Comparison of ENCODE assay signal across 16 cellular contexts in the genomic region with DNA sequence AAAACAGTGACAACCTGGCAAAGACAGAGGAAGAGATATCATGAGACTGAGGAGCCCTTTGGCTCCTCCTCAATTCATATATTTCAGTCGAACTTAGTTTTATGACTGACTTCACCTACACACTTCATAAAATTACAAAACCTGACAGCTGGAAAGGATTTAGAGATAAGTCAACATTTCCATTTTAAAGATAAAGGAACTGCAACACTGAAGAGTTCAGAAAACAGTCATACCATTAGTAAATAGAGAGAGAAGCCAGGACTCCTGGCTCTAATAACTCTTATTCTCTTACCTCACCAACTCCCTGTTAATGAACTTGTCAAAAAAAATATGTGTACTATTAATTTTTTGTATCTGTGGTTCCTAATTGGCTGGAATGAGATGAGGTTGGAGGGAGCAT.
DNase-seq lines count a peak whose midpoint lies in the region; TF ChIP-seq lines count a peak whose summit lies in the region.
"Had no signal": no experiment of that assay in that cellular context is flagged by ENCODE, and none has a peak within 500 bp of the region (broad histone marks: within the 10 kb centered on the region; RNA-seq: fewer than 3 reads in every experiment).

No MANE protein-coding gene starts in this region.

- H4K20me1 ChIP-seq in OCI-LY3 (ENCODE audit: insufficient read depth, low read length) (no peaks in the 10 kb centered on the region), osteoblast (ENCODE audit: insufficient read depth, low read length) (no peaks in the 10 kb centered on the region)

- no peak overlapping the region for H3K4me3 Mint-ChIP-seq in nephron
- H3K4me3 Mint-ChIP-seq: CD14-positive monocyte; CD8-positive, alpha-beta T cell had no signal

- no peaks in the 10 kb centered on the region for H3K36me3 Mint-ChIP-seq in nephron (ENCODE audit: low read depth)
- H3K36me3 Mint-ChIP-seq: CD14-positive monocyte; CD8-positive, alpha-beta T cell had no signal

- H3K27me3 ChIP-seq in OCI-LY3 (ENCODE audit: low read depth, low read length), result no peaks in the 10 kb centered on the region
- H3K27me3 ChIP-seq in MG63, result no peaks in the 10 kb centered on the region
- H3K27me3 ChIP-seq in osteoblast (ENCODE audit: insufficient read depth, low read length), result peaks cover 4% of the 10 kb centered on the region

- H3K27ac ChIP-seq in OCI-LY3 (ENCODE audit: low read length), result peak overlapping the region; percentile 77
- no peak overlapping the region for H3K27ac ChIP-seq in osteoblast (ENCODE audit: low read depth, low read length)
- H3K27ac ChIP-seq: 22Rv1, HL-60 had no signal

- peak overlapping the region; percentile 11; the same call in 1 of the 2 replicates for H3K9ac ChIP-seq in OCI-LY3 (ENCODE audit: low read length)

- H3K9me3 Mint-ChIP-seq in nephron, result no peaks in the 10 kb centered on the region
- H3K9me3 Mint-ChIP-seq: CD8-positive, alpha-beta T cell had no signal

- H3K4me3 ChIP-seq in OCI-LY3 (ENCODE audit: low read length) (peak overlapping the region; percentile 43), MG63 (no peak overlapping the region), osteoblast (ENCODE audit: insufficient read depth, low read length) (no peak overlapping the region)
- H3K4me3 ChIP-seq: HAP-1 had no signal

- H3K36me3 ChIP-seq in OCI-LY3 (replicated peaks; ENCODE audit: low read depth, low read length), result no peaks in the 10 kb centered on the region
- H3K36me3 ChIP-seq in MG63, result no peaks in the 10 kb centered on the region
- no peaks in the 10 kb centered on the region for H3K36me3 ChIP-seq in osteoblast (ENCODE audit: insufficient read depth, low read length)
- H3K36me3 ChIP-seq: HAP-1 had no signal

- H3K4me2 ChIP-seq in OCI-LY3 (ENCODE audit: low read length) (peak overlapping the region; percentile 55), osteoblast (ENCODE audit: insufficient read depth, low read length) (no peak overlapping the region)

- peak; percentile 15 for DNase-seq in NCI-H2171 treated with DMSO at 0.1 percent for 48 hours (lab: John Stamatoyannopoulos, UW)
- DNase-seq in NCI-H2171 (lab: John Stamatoyannopoulos, UW), result no peak
- no peak for DNase-seq in MG63
- no peak for DNase-seq in osteoblast (ENCODE audit: insufficient read length, low spot score, missing footprints)
- DNase-seq in iPS-NIHi7 (ENCODE audit: extremely low spot score), result no peak
- DNase-seq: CD8-positive, alpha-beta T cell; COR-L47; DMS153; DMS79 treated with DMSO at 0.1 percent for 48 hours; EL had no signal

- H3K27ac Mint-ChIP-seq in nephron, result peak overlapping the region; percentile 0 to 50 (median 2)
- H3K27ac Mint-ChIP-seq: CD14-positive monocyte; CD8-positive, alpha-beta T cell had no signal

- peaks cover 23% of the 10 kb centered on the region for H3K4me1 Mint-ChIP-seq in nephron
- H3K4me1 Mint-ChIP-seq: CD14-positive monocyte had no signal

- H3K79me2 ChIP-seq in OCI-LY3 (ENCODE audit: low read length) (no peaks in the 10 kb centered on the region), osteoblast (ENCODE audit: insufficient read depth, low read length) (no peaks in the 10 kb centered on the region)

- peaks cover 7% of the 10 kb centered on the region for H3K27me3 Mint-ChIP-seq in nephron (ENCODE audit: low read depth)

- no peak for TF ChIP-seq CTCF in OCI-LY3 (IDR thresholded peaks at IDR 0.05; ENCODE audit: low read depth, low read length)
- no peak for TF ChIP-seq CTCF in nephron (IDR thresholded peaks at IDR 0.05; ENCODE audit: unreplicated experiment in 3 of 3)
- no peak for TF ChIP-seq CTCF in osteoblast (IDR thresholded peaks at IDR 0.05; ENCODE audit: extremely low read depth, low read depth, low read length)

- no peak overlapping the region; the same call in 1 of the 2 replicates for H2AFZ ChIP-seq in OCI-LY3 (ENCODE audit: low read depth, low read length)
- H2AFZ ChIP-seq in osteoblast (ENCODE audit: low read length), result no peak overlapping the region

- H3K9me3 ChIP-seq in OCI-LY3 (ENCODE audit: insufficient read depth, low read length) (no peaks in the 10 kb centered on the region), MG63 (no peaks in the 10 kb centered on the region), osteoblast (ENCODE audit: low read depth, low read length) (no peaks in the 10 kb centered on the region)
- H3K9me3 ChIP-seq: HAP-1 had no signal

- peaks cover 37% of the 10 kb centered on the region for H3K4me1 ChIP-seq in OCI-LY3 (ENCODE audit: low read length)
- no peaks in the 10 kb centered on the region for H3K4me1 ChIP-seq in osteoblast (ENCODE audit: insufficient read depth, low read length)
- H3K4me1 ChIP-seq: HAP-1 had no signal
